In genomic region chr18:62963522-62963921, GRCh38 we compare ENCODE assay signal across 21 cellular contexts.
DNase-seq lines count a peak whose midpoint lies in the region; ATAC-seq and TF ChIP-seq lines count a peak whose summit lies in the region.
"Had no signal": no experiment of that assay in that cellular context is flagged by ENCODE, and none has a peak within 500 bp of the region (broad histone marks: within the 10 kb centered on the region; RNA-seq: fewer than 3 reads in every experiment).

No MANE protein-coding gene starts in this region.

- POLR2A ChIA-PET in WTC11 (lab: Charles Lee) = no interaction called here

- no peaks in the 10 kb centered on the region for H3K9me2 ChIP-seq in Karpas-422 (replicated peaks; ENCODE audit: insufficient read depth, low read length)

- H3K36me3 ChIP-seq in mesenchymal stem cell (ENCODE audit: control insufficient read depth in 1 of 2, insufficient read depth in 2 of 2, low read depth in 1 of 2, low read length in 2 of 2) (peaks cover 0 to 20% of the 10 kb centered on the region in 2 experiments), Karpas-422 (ENCODE audit: insufficient read depth, low read length) (no peaks in the 10 kb centered on the region)
- H3K36me3 ChIP-seq: breast epithelium, vagina had no signal

- H3K27ac Mint-ChIP-seq in WTC11 = peak overlapping the region; percentile 44; the same call in 1 of the 2 replicates
- H3K27ac Mint-ChIP-seq: activated CD4-positive, alpha-beta memory T cell treated with anti-CD3 and anti-CD28 coated beads, Interleukin-2, amount 10 ng/mL, durations not matched to agents 7 days and 5 days; activated naive CD8-positive, alpha-beta T cell treated with anti-CD3 and anti-CD28 coated beads for 36 hours; CD4-positive, CD25-positive, alpha-beta regulatory T cell; mesothelial cell of epicardium; stimulated activated naive CD8-positive, alpha-beta T cell treated with anti-CD3 and anti-CD28 coated beads, Interleukin-15, Interleukin-2, amounts not matched to agents 100 ng/mL and 50 ng/mL, for 24 hours; T-cell had no signal

- H2AFZ ChIP-seq in mesenchymal stem cell (ENCODE audit: low read depth, low read length) (no peak overlapping the region), Karpas-422 (ENCODE audit: low read length) (no peak overlapping the region)

- H3K4me1 ChIP-seq in mesenchymal stem cell (ENCODE audit: control insufficient read depth, insufficient read depth, low read depth, low read length) (no peaks in the 10 kb centered on the region), Karpas-422 (ENCODE audit: low read length) (no peaks in the 10 kb centered on the region)
- H3K4me1 ChIP-seq: breast epithelium, heart left ventricle, right atrium auricular region, vagina had no signal

- no peak overlapping the region for H3K23ac ChIP-seq in mesenchymal stem cell (ENCODE audit: low read length in 2 of 2)

- CTCF ChIA-PET in WTC11 (lab: Charles Lee) = interaction anchor here (0.9 kb wide), 1 partner anchor 19 kb away, joined by 4 read pairs; no protein-coding TSS in a partner anchor

- no peaks in the 10 kb centered on the region for H3K79me2 ChIP-seq in Karpas-422 (ENCODE audit: low read length)

- no peak overlapping the region for H2BK5ac ChIP-seq in mesenchymal stem cell (ENCODE audit: low read depth, low read length, poor library complexity, severe bottlenecking)

- H4K20me1 ChIP-seq in Karpas-422 (ENCODE audit: insufficient read depth, low read depth, low read length) = no peaks in the 10 kb centered on the region

- H3K27me3 Mint-ChIP-seq in WTC11 (ENCODE audit: low read depth) = no peaks in the 10 kb centered on the region
- H3K27me3 Mint-ChIP-seq: activated CD4-positive, alpha-beta memory T cell treated with anti-CD3 and anti-CD28 coated beads, Interleukin-2, amount 10 ng/mL, durations not matched to agents 7 days and 5 days; activated naive CD8-positive, alpha-beta T cell treated with anti-CD3 and anti-CD28 coated beads for 36 hours; CD4-positive, CD25-positive, alpha-beta regulatory T cell; stimulated activated naive CD8-positive, alpha-beta T cell treated with anti-CD3 and anti-CD28 coated beads, Interleukin-15, Interleukin-2, amounts not matched to agents 100 ng/mL and 50 ng/mL, for 24 hours; T-cell had no signal

- DNase-seq in DMS153 (lab: John Stamatoyannopoulos, UW) (peak; percentile 73), NCI-H146 treated with DMSO at 0.1 percent for 48 hours (lab: John Stamatoyannopoulos, UW; ENCODE audit: unreplicated experiment) (peak; percentile 96), WTC11 (ENCODE audit: low spot score) (no peak), mesenchymal stem cell (peak; percentile 14), Karpas-422 (no peak), GM19238 (ENCODE audit: insufficient read length, low spot score) (no peak)
- no peak for DNase-seq in activated effector memory CD4-positive, alpha-beta T cell treated with Interleukin-2 at 50 U/mL for 16 hours
- DNase-seq in activated CD4-positive, alpha-beta T cell treated with anti-CD3 and anti-CD28 coated beads for 4 hours = no peak
- DNase-seq: activated CD4-positive, alpha-beta memory T cell treated with anti-CD3 and anti-CD28 coated beads, Interleukin-2, amount 10 ng/mL, durations not matched to agents 7 days and 5 days; activated naive CD8-positive, alpha-beta T cell treated with anti-CD3 and anti-CD28 coated beads for 36 hours; activated T-cell treated with anti-CD3 and anti-CD28 coated beads, Interleukin-2, amount 50 U/mL, for 4 hours; CD4-positive, CD25-positive, alpha-beta regulatory T cell; heart left ventricle; islet precursor cell; NCI-H2171; T-cell had no signal

- H3K9me3 Mint-ChIP-seq in WTC11 = no peaks in the 10 kb centered on the region
- H3K9me3 Mint-ChIP-seq: activated CD4-positive, alpha-beta memory T cell treated with anti-CD3 and anti-CD28 coated beads, Interleukin-2, amount 10 ng/mL, durations not matched to agents 7 days and 5 days; activated naive CD8-positive, alpha-beta T cell treated with anti-CD3 and anti-CD28 coated beads for 36 hours; activated T-cell treated with anti-CD3 and anti-CD28 coated beads, Interleukin-2, amount 50 U/mL, for 4 hours; CD4-positive, CD25-positive, alpha-beta regulatory T cell; stimulated activated naive CD8-positive, alpha-beta T cell treated with anti-CD3 and anti-CD28 coated beads, Interleukin-15, Interleukin-2, amounts not matched to agents 100 ng/mL and 50 ng/mL, for 24 hours; T-cell had no signal

- no peak overlapping the region for H2AK5ac ChIP-seq in mesenchymal stem cell (ENCODE audit: low read length, severe bottlenecking)

- no peaks in the 10 kb centered on the region for H3K79me1 ChIP-seq in mesenchymal stem cell (replicated peaks; ENCODE audit: low read length, poor library complexity, severe bottlenecking)

- no peak overlapping the region for H3K4me3 ChIP-seq in mesenchymal stem cell (ENCODE audit: insufficient read depth in 1 of 2, low read depth in 1 of 2, low read length in 2 of 2)
- no peak overlapping the region for H3K4me3 ChIP-seq in Karpas-422 (ENCODE audit: low read length)
- H3K4me3 ChIP-seq: breast epithelium, heart left ventricle, right atrium auricular region, vagina had no signal

- H3K4me1 Mint-ChIP-seq in WTC11 = peaks cover 28% of the 10 kb centered on the region
- H3K4me1 Mint-ChIP-seq: activated CD4-positive, alpha-beta memory T cell treated with anti-CD3 and anti-CD28 coated beads, Interleukin-2, amount 10 ng/mL, durations not matched to agents 7 days and 5 days; activated naive CD8-positive, alpha-beta T cell treated with anti-CD3 and anti-CD28 coated beads for 36 hours; mesothelial cell of epicardium; T-cell had no signal

- peaks cover 53% of the 10 kb centered on the region for H3K36me3 Mint-ChIP-seq in WTC11
- H3K36me3 Mint-ChIP-seq: activated naive CD8-positive, alpha-beta T cell treated with anti-CD3 and anti-CD28 coated beads for 36 hours; T-cell had no signal

- H3K9me3 ChIP-seq in mesenchymal stem cell (ENCODE audit: control insufficient read depth, low read length) = no peaks in the 10 kb centered on the region
- H3K9me3 ChIP-seq in Karpas-422 (ENCODE audit: low read length) = no peaks in the 10 kb centered on the region
- H3K9me3 ChIP-seq: breast epithelium, heart left ventricle, right atrium auricular region, vagina had no signal

- no peak overlapping the region for H2BK15ac ChIP-seq in mesenchymal stem cell (ENCODE audit: low read depth, poor library complexity, severe bottlenecking)

- H2BK12ac ChIP-seq in mesenchymal stem cell (ENCODE audit: low read length in 2 of 2) = no peak overlapping the region

- no peak overlapping the region for H3K4ac ChIP-seq in mesenchymal stem cell (ENCODE audit: low read depth in 1 of 2, low read length in 2 of 2)

- H3K4me2 ChIP-seq in mesenchymal stem cell (ENCODE audit: low read length, poor library complexity, severe bottlenecking) (no peak overlapping the region), Karpas-422 (ENCODE audit: low read depth, low read length, poor library complexity, severe bottlenecking) (no peak overlapping the region)

- H4K91ac ChIP-seq in mesenchymal stem cell (ENCODE audit: low read length) = no peak overlapping the region

- no peaks in the 10 kb centered on the region for H3K27me3 ChIP-seq in mesenchymal stem cell (ENCODE audit: control insufficient read depth in 1 of 2, insufficient read depth in 1 of 2, low read length in 2 of 2)
- H3K27me3 ChIP-seq in Karpas-422 (ENCODE audit: low read length) = no peaks in the 10 kb centered on the region
- H3K27me3 ChIP-seq: breast epithelium, heart left ventricle, right atrium auricular region, vagina had no signal

- no peak overlapping the region for H3K4me3 Mint-ChIP-seq in WTC11
- H3K4me3 Mint-ChIP-seq: activated CD4-positive, alpha-beta memory T cell treated with anti-CD3 and anti-CD28 coated beads, Interleukin-2, amount 10 ng/mL, durations not matched to agents 7 days and 5 days; activated naive CD8-positive, alpha-beta T cell treated with anti-CD3 and anti-CD28 coated beads for 36 hours; activated T-cell treated with anti-CD3 and anti-CD28 coated beads, Interleukin-2, amount 50 U/mL, for 4 hours; CD4-positive, CD25-positive, alpha-beta regulatory T cell; mesothelial cell of epicardium; stimulated activated naive CD8-positive, alpha-beta T cell treated with anti-CD3 and anti-CD28 coated beads, Interleukin-15, Interleukin-2, amounts not matched to agents 100 ng/mL and 50 ng/mL, for 24 hours; T-cell had no signal

- TF ChIP-seq CTCF in WTC11 (IDR thresholded peaks at IDR 0.05) = no peak

- 100% methylated on average over 1 of the region's 3 CpGs for WGBS in mesenchymal stem cell

- H4K8ac ChIP-seq in mesenchymal stem cell (ENCODE audit: low read length) = no peak overlapping the region

- no peak overlapping the region for H2BK120ac ChIP-seq in mesenchymal stem cell (ENCODE audit: low read depth, low read length)

- H3K9ac ChIP-seq in mesenchymal stem cell (ENCODE audit: low read length) = no peak overlapping the region
- H3K9ac ChIP-seq in Karpas-422 (ENCODE audit: low read length) = no peak overlapping the region

- no peak; the same call in 1 of the 2 replicates for ATAC-seq in WTC11
- ATAC-seq: activated T-cell treated with anti-CD3 and anti-CD28 coated beads, Interleukin-2, amount 50 U/mL, for 4 hours; heart left ventricle; T-cell had no signal

- H3K18ac ChIP-seq in mesenchymal stem cell (ENCODE audit: low read depth in 1 of 2, low read length in 2 of 2) = no peak overlapping the region

- no peak overlapping the region for H3K14ac ChIP-seq in mesenchymal stem cell (ENCODE audit: low read length in 2 of 2)

- no peak overlapping the region for H3K27ac ChIP-seq in mesenchymal stem cell (ENCODE audit: low read length, poor library complexity, severe bottlenecking)
- no peak overlapping the region for H3K27ac ChIP-seq in Karpas-422 (ENCODE audit: low read length)
- H3K27ac ChIP-seq: breast epithelium, heart left ventricle, right atrium auricular region, vagina had no signal

TF ChIP-seq in WTC11, 78 proteins besides CTCF, POLR2A, EP300 and RAD21:
- no peak for TF ChIP-seq ZNF317 (CRISPR knock-in tag; IDR thresholded peaks at IDR 0.05; ENCODE audit: borderline replicate concordance, low read depth)
- TF ChIP-seq EMX1 (CRISPR knock-in tag; IDR thresholded peaks at IDR 0.05) = no peak
- no peak for TF ChIP-seq KAT7 (CRISPR knock-in tag; IDR thresholded peaks at IDR 0.05; ENCODE audit: borderline replicate concordance)

Comparison
In these comparisons a context has a peak if more than half of its experiments do, and no peak if none do; other contexts are left out.
1. DNase-seq: peak in DMS153 (single experiment), NCI-H146 treated with DMSO at 0.1 percent for 48 hours (single experiment) and mesenchymal stem cell (single experiment); none in WTC11 (single experiment), Karpas-422 (single experiment), activated effector memory CD4-positive, alpha-beta T cell treated with Interleukin-2 at 50 U/mL for 16 hours (single experiment), activated CD4-positive, alpha-beta T cell treated with anti-CD3 and anti-CD28 coated beads for 4 hours (0 of 2) and GM19238 (single experiment).